ENCODE assay signal across 8 cellular contexts in the genomic region with DNA sequence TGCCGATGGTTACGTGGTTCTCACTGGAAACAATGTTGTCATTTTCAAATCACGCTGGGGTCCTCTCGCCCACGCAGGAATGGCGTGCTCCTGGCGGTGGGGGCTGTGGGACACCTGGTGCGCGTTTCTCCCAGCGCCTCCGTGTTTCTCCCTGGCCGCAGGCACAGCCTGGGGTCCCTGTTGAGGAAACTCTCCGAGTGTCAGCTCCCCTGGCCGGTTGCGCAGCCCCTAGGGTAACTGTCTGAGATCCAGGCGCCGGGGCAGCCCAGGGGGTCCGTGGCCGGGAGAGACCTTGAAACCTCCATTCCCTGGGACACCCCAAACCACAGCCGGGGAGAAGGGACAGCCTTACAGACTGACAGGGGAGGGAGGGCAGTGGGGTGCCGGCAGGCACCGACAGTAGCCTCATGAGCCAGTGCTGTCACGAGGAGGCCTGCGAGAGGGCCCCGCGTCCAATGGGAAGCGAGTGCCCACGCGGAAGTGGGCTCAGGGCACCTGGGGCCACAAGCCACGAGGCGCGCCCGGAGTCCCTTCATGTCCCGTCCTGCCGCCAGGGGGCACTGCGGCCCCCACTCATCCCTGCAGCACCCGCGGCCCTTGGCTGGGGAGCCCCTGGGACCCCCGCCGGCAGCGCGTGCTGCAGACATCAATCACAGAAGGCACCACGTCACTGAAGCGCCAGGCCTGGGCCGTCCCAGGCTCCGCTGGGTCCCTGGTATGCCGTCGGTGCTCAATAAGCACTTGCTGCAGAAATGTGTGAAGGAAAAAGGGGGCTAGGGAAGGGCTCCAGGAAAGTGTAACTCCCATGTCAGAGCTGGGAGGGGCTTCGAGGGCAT. TPM values are rescaled to one million over a fixed set of nuclear protein-coding genes. Genes with fewer than 3 reads are reported as not detected.
DNase-seq lines count a peak whose midpoint lies in the region; ATAC-seq, FAIRE-seq and TF ChIP-seq lines count a peak whose summit lies in the region.

No MANE protein-coding gene starts in this region.

- TF ChIP-seq POLR2A in NB4 (IDR thresholded peaks at IDR 0.05; ENCODE audit: extremely low read depth, insufficient read length) (no peak), endothelial cell of umbilical vein (IDR thresholded peaks at IDR 0.05; ENCODE audit: low read depth, low read length) (no peak)

- H3K27ac ChIP-seq in DND-41 (ENCODE audit: low read length) (no peak overlapping the region), endothelial cell of umbilical vein (ENCODE audit: insufficient read depth, low read depth, low read length) (no peak overlapping the region), thoracic aorta (no peak overlapping the region)

- dilution Hi-C loops in endothelial cell of umbilical vein (cut with MboI; ENCODE audit: extremely low pct_ligation_motif_present, low sequenced_read_pairs), result no loop called here

- H3K9me3 ChIP-seq in DND-41 (ENCODE audit: insufficient read depth, low read length, severe bottlenecking), result no peaks in the 10 kb centered on the region
- H3K9me3 ChIP-seq in endothelial cell of umbilical vein (replicated peaks; ENCODE audit: control insufficient read depth, insufficient read depth, low read length), result no peaks in the 10 kb centered on the region
- no peaks in the 10 kb centered on the region for H3K9me3 ChIP-seq in thoracic aorta

- H3K27me3 Mint-ChIP-seq in neural crest cell (ENCODE audit: low read depth), result peaks cover 38% of the 10 kb centered on the region

- BruUV-seq in endothelial cell of umbilical vein (replicated peaks; lab: Mats Ljungman, UMichigan), result no TSS peak

- peaks cover 2% of the 10 kb centered on the region for H3K9me3 Mint-ChIP-seq in neural crest cell

- TF ChIP-seq CTCF in DND-41 (IDR thresholded peaks at IDR 0.05; ENCODE audit: borderline replicate concordance, extremely low read depth, low read length, poor library complexity, severe bottlenecking) (peak; percentile 80), NB4 (IDR thresholded peaks at IDR 0.05; ENCODE audit: low read depth, low read length) (peak; percentile 45), endothelial cell of umbilical vein (IDR thresholded peaks at IDR 0.05; ENCODE audit: extremely low read depth in 1 of 2, insufficient read depth in 1 of 2, low read depth in 1 of 2, low read length in 2 of 2) (peak; percentile 78 to 92), neural crest cell (conservative IDR thresholded peaks at IDR 0.05) (peak; percentile 82), thoracic aorta (IDR thresholded peaks at IDR 0.05) (peak; percentile 65)

- CTCF ChIA-PET in endothelial cell of umbilical vein (lab: Charles Lee), result interaction anchor here (1.0 to 3.0 kb wide), 7 partner anchors 10 to 169 kb away, joined by 3 to 8 read pairs (median 6); a partner anchor contains a TSS

- no peak overlapping the region for H3K4me3 Mint-ChIP-seq in neural crest cell

- no peak overlapping the region for H3K4me3 ChIP-seq in DND-41 (ENCODE audit: low read depth in 1 of 2, low read length in 2 of 2)
- H3K4me3 ChIP-seq in NB4 (ENCODE audit: low read depth, low read length), result no peak overlapping the region
- H3K4me3 ChIP-seq in endothelial cell of umbilical vein (replicated peaks in 1 of 3; ENCODE audit: insufficient read depth in 1 of 3, low read depth in 1 of 3, low read length in 3 of 3), result no peak overlapping the region
- H3K4me3 ChIP-seq in thoracic aorta, result peak overlapping the region; percentile 5

- H3K9ac ChIP-seq in DND-41 (ENCODE audit: low read depth, low read length) (no peak overlapping the region), endothelial cell of umbilical vein (replicated peaks; ENCODE audit: extremely low read depth, insufficient read depth, low read length) (no peak overlapping the region)

- FAIRE-seq in endothelial cell of umbilical vein (lab: Jason Lieb, UNC), result no peak

- no peaks in the 10 kb centered on the region for H3K79me2 ChIP-seq in DND-41 (ENCODE audit: insufficient read depth, low read length)
- no peaks in the 10 kb centered on the region for H3K79me2 ChIP-seq in endothelial cell of umbilical vein (ENCODE audit: control insufficient read depth, insufficient read depth, low read length)

- H2AFZ ChIP-seq in DND-41 (ENCODE audit: low read depth, low read length), result no peak overlapping the region
- H2AFZ ChIP-seq in endothelial cell of umbilical vein (ENCODE audit: low read depth, low read length), result peak overlapping the region; percentile 16

- H3K36me3 ChIP-seq in DND-41 (ENCODE audit: insufficient read depth, low read length) (no peaks in the 10 kb centered on the region), endothelial cell of umbilical vein (ENCODE audit: control insufficient read depth in 2 of 2, extremely low read depth in 1 of 2, insufficient read depth in 2 of 2, low read length in 2 of 2) (no peaks in the 10 kb centered on the region), thoracic aorta (no peaks in the 10 kb centered on the region)

- POLR2A ChIA-PET in endothelial cell of umbilical vein (lab: Charles Lee), result no interaction called here

- H4K20me1 ChIP-seq in DND-41 (ENCODE audit: insufficient read depth, low read length) (no peaks in the 10 kb centered on the region), endothelial cell of umbilical vein (replicated peaks; ENCODE audit: control insufficient read depth, extremely low read depth, insufficient read depth, low read length) (no peaks in the 10 kb centered on the region)

- H3K27ac Mint-ChIP-seq in neural crest cell (ENCODE audit: unreplicated experiment), result no peak overlapping the region

- H3K36me3 Mint-ChIP-seq in neural crest cell (ENCODE audit: low read depth), result no peaks in the 10 kb centered on the region

- no peaks in the 10 kb centered on the region for H3K9me1 ChIP-seq in endothelial cell of umbilical vein (replicated peaks; ENCODE audit: control insufficient read depth, extremely low read depth, insufficient read depth, low read length)

- intact Hi-C loops in endothelial cell of umbilical vein (cut with micrococcal nuclease), result no loop called here

- DNase-seq in DND-41 (peak; percentile 70), NB4 (ENCODE audit: low read depth) (peak; percentile 53), endothelial cell of umbilical vein (ENCODE audit: low read depth, low spot score) (no peak), neural crest cell (ENCODE audit: low read depth, low spot score) (peak; percentile 66), thoracic aorta (ENCODE audit: low spot score) (no peak), hepatic stellate cell (ENCODE audit: low spot score) (no peak), NCI-H128 (lab: John Stamatoyannopoulos, UW; ENCODE audit: unreplicated experiment) (no peak)
- peak; percentile 90 for DNase-seq in activated CD8-positive, alpha-beta memory T cell treated with anti-CD3 and anti-CD28 coated beads for 24 hours

- H3K4me1 ChIP-seq in DND-41 (ENCODE audit: insufficient read depth, low read length) (0 out of 2 replicates have a peak, but pooled peaks cover 3% of the 10 kb centered on the region), endothelial cell of umbilical vein (ENCODE audit: control insufficient read depth, extremely low read depth, insufficient read depth, low read length) (no peaks in the 10 kb centered on the region), thoracic aorta (ENCODE audit: control insufficient read depth in 1 of 2, low read depth in 2 of 2) (peaks cover 3 to 13% of the 10 kb centered on the region in 2 donors)

- H3K4me1 Mint-ChIP-seq in neural crest cell, result peaks cover 9% of the 10 kb centered on the region

- no peaks in the 10 kb centered on the region for H3K27me3 ChIP-seq in DND-41 (ENCODE audit: insufficient read depth, low read length, poor library complexity)
- H3K27me3 ChIP-seq in endothelial cell of umbilical vein (ENCODE audit: control insufficient read depth in 2 of 2, insufficient read depth in 2 of 2, low read length in 2 of 2), result peaks cover 4 to 5% of the 10 kb centered on the region in 2 experiments
- H3K27me3 ChIP-seq in thoracic aorta (replicated peaks; ENCODE audit: insufficient read depth), result no peaks in the 10 kb centered on the region

- H3K4me2 ChIP-seq in DND-41 (ENCODE audit: insufficient read depth, low read length) (no peak overlapping the region), endothelial cell of umbilical vein (ENCODE audit: insufficient read depth, low read length) (no peak overlapping the region)

- ATAC-seq in DND-41 (ENCODE audit: insufficient read depth, low read depth), result peak; percentile 53
- ATAC-seq in thoracic aorta (ENCODE audit: insufficient number of reproducible peaks, low FRiP score, low read depth), result no peak

RNA-seq across cellular contexts. Expression of a gene that starts 9.5 kb away (rescaled TPM):
- total RNA-seq in endothelial cell of umbilical vein (not detected in 2 replicates), neural crest cell (not detected in 2 replicates), thoracic aorta (10 to 100 TPM; 22.2 to 36.2 TPM)
- polyA plus RNA-seq in endothelial cell of umbilical vein, result 0.07 TPM in 1 of 2 replicates, not detected in the other
- polyA plus RNA-seq in endothelial cell of umbilical vein (2011; cell fraction: cytosol; rRNA removed), result 0.01 TPM in 1 of 2 replicates, not detected in the other
- polyA plus RNA-seq in endothelial cell of umbilical vein (2011; cell fraction: nucleus; rRNA removed), result not detected in 2 replicates
- polyA plus RNA-seq in endothelial cell of umbilical vein (2012), result not detected in 2 replicates
- polyA minus RNA-seq in endothelial cell of umbilical vein, result 0.08 TPM in 1 of 2 replicates, not detected in the other
- polyA minus RNA-seq in endothelial cell of umbilical vein (2011; cell fraction: cytosol; rRNA and poly(A)+ RNA removed), result 21.5 TPM
- not detected in 2 replicates for polyA minus RNA-seq in endothelial cell of umbilical vein (2011; cell fraction: nucleus; rRNA and poly(A)+ RNA removed)

RNA-seq across cellular contexts. Expression of a gene that starts 12.3 kb away (rescaled TPM):
- total RNA-seq in endothelial cell of umbilical vein (1.5 and 1.8 TPM in 2 replicates), neural crest cell (8.2 and 8.7 TPM in 2 replicates), thoracic aorta (1 to 10 TPM in 1 of 2 donors, under 1 TPM in 1; 0.35 to 1.6 TPM)
- polyA plus RNA-seq in endothelial cell of umbilical vein, result 1.3 and 1.5 TPM in 2 replicates
- 0.56 TPM in 2 replicates for polyA plus RNA-seq in endothelial cell of umbilical vein (2011; cell fraction: cytosol; rRNA removed)
- 0.21 and 0.56 TPM in 2 replicates for polyA plus RNA-seq in endothelial cell of umbilical vein (2011; cell fraction: nucleus; rRNA removed)
- 2.0 and 3.6 TPM in 2 replicates for polyA plus RNA-seq in endothelial cell of umbilical vein (2012)
- 0.49 and 1.5 TPM in 2 replicates for polyA minus RNA-seq in endothelial cell of umbilical vein
- 5.2 TPM for polyA minus RNA-seq in endothelial cell of umbilical vein (2011; cell fraction: cytosol; rRNA and poly(A)+ RNA removed)
- polyA minus RNA-seq in endothelial cell of umbilical vein (2011; cell fraction: nucleus; rRNA and poly(A)+ RNA removed), result not detected in 2 replicates

RNA-seq across cellular contexts. Expression of a gene that starts 13.2 kb away (rescaled TPM):
- 0.92 and 1.2 TPM in 2 replicates for total RNA-seq in endothelial cell of umbilical vein
- polyA plus RNA-seq in endothelial cell of umbilical vein, result 1.7 TPM in 2 replicates
- polyA plus RNA-seq in endothelial cell of umbilical vein (2011; cell fraction: cytosol; rRNA removed), result 0.41 and 0.48 TPM in 2 replicates
- polyA plus RNA-seq in endothelial cell of umbilical vein (2011; cell fraction: nucleus; rRNA removed), result 5.9 and 7.2 TPM in 2 replicates
- 0.96 and 2.2 TPM in 2 replicates for polyA plus RNA-seq in endothelial cell of umbilical vein (2012)
- polyA minus RNA-seq in endothelial cell of umbilical vein, result 1.2 and 1.4 TPM in 2 replicates
- polyA minus RNA-seq in endothelial cell of umbilical vein (2011; cell fraction: cytosol; rRNA and poly(A)+ RNA removed), result 0.61 TPM
- polyA minus RNA-seq in endothelial cell of umbilical vein (2011; cell fraction: nucleus; rRNA and poly(A)+ RNA removed), result 0.38 and 1.1 TPM in 2 replicates
- 10.4 and 11.7 TPM in 2 replicates for total RNA-seq in neural crest cell
- under 1 TPM; 0.56 to 0.68 TPM for total RNA-seq in thoracic aorta

RNA-seq across cellular contexts. Expression of a gene that starts 20.6 kb away (rescaled TPM):
- not detected in 2 replicates for total RNA-seq in endothelial cell of umbilical vein
- not detected in 2 replicates for polyA plus RNA-seq in endothelial cell of umbilical vein
- polyA plus RNA-seq in endothelial cell of umbilical vein (2011; cell fraction: cytosol; rRNA removed), result not detected in 2 replicates
- polyA plus RNA-seq in endothelial cell of umbilical vein (2011; cell fraction: nucleus; rRNA removed), result 0.07 TPM in 1 of 2 replicates, not detected in the other
- polyA plus RNA-seq in endothelial cell of umbilical vein (2012), result 0.19 TPM in 1 of 2 replicates, not detected in the other
- not detected in 2 replicates for polyA minus RNA-seq in endothelial cell of umbilical vein
- not detected for polyA minus RNA-seq in endothelial cell of umbilical vein (2011; cell fraction: cytosol; rRNA and poly(A)+ RNA removed)
- not detected in 2 replicates for polyA minus RNA-seq in endothelial cell of umbilical vein (2011; cell fraction: nucleus; rRNA and poly(A)+ RNA removed)
- total RNA-seq in neural crest cell, result not detected in 2 replicates
- not detected for total RNA-seq in thoracic aorta

RNA-seq across cellular contexts. Expression of a gene that starts 24.3 kb away (rescaled TPM):
- total RNA-seq in endothelial cell of umbilical vein (28.0 and 29.0 TPM in 2 replicates), neural crest cell (34.5 and 41.5 TPM in 2 replicates), thoracic aorta (10 to 100 TPM; 28.6 to 54.6 TPM)
- polyA plus RNA-seq in endothelial cell of umbilical vein, result 34.6 and 40.3 TPM in 2 replicates
- polyA plus RNA-seq in endothelial cell of umbilical vein (2011; cell fraction: cytosol; rRNA removed), result 21.2 and 27.3 TPM in 2 replicates
- polyA plus RNA-seq in endothelial cell of umbilical vein (2011; cell fraction: nucleus; rRNA removed), result 20.9 TPM in 2 replicates
- 10.8 and 16.6 TPM in 2 replicates for polyA plus RNA-seq in endothelial cell of umbilical vein (2012)
- polyA minus RNA-seq in endothelial cell of umbilical vein, result 7.0 and 9.5 TPM in 2 replicates
- polyA minus RNA-seq in endothelial cell of umbilical vein (2011; cell fraction: cytosol; rRNA and poly(A)+ RNA removed), result 19.0 TPM
- polyA minus RNA-seq in endothelial cell of umbilical vein (2011; cell fraction: nucleus; rRNA and poly(A)+ RNA removed), result 9.1 and 11.3 TPM in 2 replicates

Comparison
In these comparisons a context has a peak if more than half of its experiments do, and no peak if none do; other contexts are left out.
1. DNase-seq: peak in DND-41 (single experiment), NB4 (single experiment), activated CD8-positive, alpha-beta memory T cell treated with anti-CD3 and anti-CD28 coated beads for 24 hours (single experiment) and neural crest cell (single experiment); none in endothelial cell of umbilical vein (single experiment), thoracic aorta (single experiment), hepatic stellate cell (single experiment) and NCI-H128 (single experiment).
2. RNA of a gene that starts 9.5 kb away (total RNA-seq): 22.2 to 36.2 TPM in thoracic aorta; not detected in endothelial cell of umbilical vein and not detected in neural crest cell; every median in the first group is over 10 times any median in the second.
3. Peak in every context shown above with its lines, with median percentiles within 50 percentile points of each other: CTCF ChIP-seq.